Comparison of ENCODE assay signal across 25 cellular contexts in genomic region chr2:204386668-204387067, GRCh38.
DNase-seq lines count a peak whose midpoint lies in the region; ATAC-seq and TF ChIP-seq lines count a peak whose summit lies in the region.
"Had no signal": no experiment of that assay in that cellular context is flagged by ENCODE, and none has a peak within 500 bp of the region (broad histone marks: within the 10 kb centered on the region; RNA-seq: fewer than 3 reads in every experiment).

No MANE protein-coding gene starts in this region.

- H3F3A ChIP-seq in PC-3 (ENCODE audit: low read length, unreplicated experiment): no peaks in the 10 kb centered on the region

- H3K9me2 ChIP-seq in PC-3 (replicated peaks; ENCODE audit: low read length): no peaks in the 10 kb centered on the region

- DNase-seq in PC-3: peak; percentile 94
- DNase-seq in epithelial cell of esophagus (ENCODE audit: low read depth): peak; percentile 15
- DNase-seq in stimulated activated CD4-positive, alpha-beta T cell treated with anti-CD3 and anti-CD28 coated beads, Interleukin-2, amount 100 ng/mL, for 48 hours: no peak
- no peak for DNase-seq in naive thymus-derived CD8-positive, alpha-beta T cell
- no peak for DNase-seq in stimulated activated naive CD8-positive, alpha-beta T cell treated with anti-CD3 and anti-CD28 coated beads, Interleukin-15, amount 100 ng/mL, for 72 hours
- DNase-seq in GM03348 (ENCODE audit: low spot score): no peak
- DNase-seq: 8988T; ACHN; BE2C; C1 segment of cervical spinal cord; CD4-positive, alpha-beta memory T cell; CD4-positive, CD25-positive, alpha-beta regulatory T cell; CD8-positive, alpha-beta memory T cell; COR-L47; DMS 273 treated with DMSO at 0.1 percent for 48 hours; DMS153; DMS53; DMS79; DND-41; EL; GDM1 had no signal

- no peaks in the 10 kb centered on the region for H3K4me1 Mint-ChIP-seq in naive thymus-derived CD8-positive, alpha-beta T cell
- H3K4me1 Mint-ChIP-seq in stimulated activated naive CD8-positive, alpha-beta T cell treated with anti-CD3 and anti-CD28 coated beads, Interleukin-15, amount 100 ng/mL, for 72 hours: no peaks in the 10 kb centered on the region
- H3K4me1 Mint-ChIP-seq: CD14-positive monocyte; CD4-positive, alpha-beta memory T cell; CD4-positive, CD25-positive, alpha-beta regulatory T cell; CD8-positive, alpha-beta memory T cell had no signal

- peak overlapping the region; percentile 48 for H3K4me2 ChIP-seq in PC-3 (ENCODE audit: low read length)
- H3K4me2 ChIP-seq: BLaER1 had no signal

- no peaks in the 10 kb centered on the region for H4K20me1 ChIP-seq in PC-3 (ENCODE audit: low read length)
- H4K20me1 ChIP-seq: BLaER1 had no signal

- no peak overlapping the region for H3K27ac ChIP-seq in HEK293 (ENCODE audit: extremely low read depth, low read depth, low read length)
- peak overlapping the region; percentile 30 for H3K27ac ChIP-seq in PC-3 (ENCODE audit: low read length)
- H3K27ac ChIP-seq: BLaER1 had no signal

- no peak overlapping the region for H3K9ac ChIP-seq in PC-3 (ENCODE audit: low read length)
- H3K9ac ChIP-seq: BLaER1 had no signal

- BruUV-seq in PC-3 (replicated peaks; lab: Mats Ljungman, UMichigan): no TSS peak

- H3K27me3 Mint-ChIP-seq in naive thymus-derived CD8-positive, alpha-beta T cell: peaks cover 3 to 21% (median 12%) of the 10 kb centered on the region in 5 donors
- H3K27me3 Mint-ChIP-seq in stimulated activated naive CD8-positive, alpha-beta T cell treated with anti-CD3 and anti-CD28 coated beads, Interleukin-15, amount 100 ng/mL, for 72 hours: peaks cover 21% of the 10 kb centered on the region

- H3K4me3 Mint-ChIP-seq in naive thymus-derived CD8-positive, alpha-beta T cell: no peak overlapping the region
- no peak overlapping the region for H3K4me3 Mint-ChIP-seq in stimulated activated naive CD8-positive, alpha-beta T cell treated with anti-CD3 and anti-CD28 coated beads, Interleukin-15, amount 100 ng/mL, for 72 hours
- H3K4me3 Mint-ChIP-seq: CD14-positive monocyte; CD4-positive, alpha-beta memory T cell; CD4-positive, CD25-positive, alpha-beta regulatory T cell; CD8-positive, alpha-beta memory T cell had no signal

- no peaks in the 10 kb centered on the region for H3K36me3 Mint-ChIP-seq in naive thymus-derived CD8-positive, alpha-beta T cell
- H3K36me3 Mint-ChIP-seq: CD14-positive monocyte; CD4-positive, alpha-beta memory T cell; CD4-positive, CD25-positive, alpha-beta regulatory T cell; CD8-positive, alpha-beta memory T cell had no signal

- no peaks in the 10 kb centered on the region for H3K9me3 ChIP-seq in HEK293 (ENCODE audit: control insufficient read depth, insufficient read depth, low read depth, low read length)
- no peaks in the 10 kb centered on the region for H3K9me3 ChIP-seq in PC-3 (ENCODE audit: low read length)
- H3K9me3 ChIP-seq: BE2C, BLaER1 had no signal

- H3K36me3 ChIP-seq in HEK293 (ENCODE audit: control insufficient read depth in 2 of 2, insufficient read depth in 1 of 2, low read length in 2 of 2) (no peaks in the 10 kb centered on the region), PC-3 (ENCODE audit: low read depth, low read length) (no peaks in the 10 kb centered on the region)
- H3K36me3 ChIP-seq: BE2C, BLaER1 had no signal

- no peak for TF ChIP-seq CTCF in HEK293 (tag by site-specific recombination; IDR thresholded peaks at IDR 0.05)
- no peak for TF ChIP-seq CTCF in PC-3 (conservative IDR thresholded peaks at IDR 0.05; ENCODE audit: low read depth, low read length)
- no peak for TF ChIP-seq CTCF in epithelial cell of esophagus (IDR thresholded peaks at IDR 0.05; ENCODE audit: insufficient read depth, low read depth, low read length, missing control alignments)

- ATAC-seq in PC-3: peak; percentile 67
- peak; percentile 53 for ATAC-seq in esophagus mucosa
- no peak for ATAC-seq in naive thymus-derived CD8-positive, alpha-beta T cell
- ATAC-seq in stimulated activated naive CD8-positive, alpha-beta T cell treated with anti-CD3 and anti-CD28 coated beads, Interleukin-15, amount 100 ng/mL, for 72 hours: no peak

- H3K9me3 Mint-ChIP-seq in naive thymus-derived CD8-positive, alpha-beta T cell: peaks cover 0 to 14% (median 0%) of the 10 kb centered on the region in 9 donors
- H3K9me3 Mint-ChIP-seq in stimulated activated naive CD8-positive, alpha-beta T cell treated with anti-CD3 and anti-CD28 coated beads, Interleukin-15, amount 100 ng/mL, for 72 hours: no peaks in the 10 kb centered on the region

- no peak overlapping the region for H2AFZ ChIP-seq in PC-3 (ENCODE audit: low read length)

- POLR2A ChIA-PET in HEK293 (lab: Yijun Ruan, JAX) (no interaction called here), PC-3 (lab: Charles Lee; ENCODE audit: unreplicated experiment) (no interaction called here)
- POLR2A ChIA-PET in naive thymus-derived CD8-positive, alpha-beta T cell (lab: Charles Lee): no interaction called here

- no peak overlapping the region for H3K27ac Mint-ChIP-seq in naive thymus-derived CD8-positive, alpha-beta T cell
- H3K27ac Mint-ChIP-seq in stimulated activated naive CD8-positive, alpha-beta T cell treated with anti-CD3 and anti-CD28 coated beads, Interleukin-15, amount 100 ng/mL, for 72 hours: no peak overlapping the region
- H3K27ac Mint-ChIP-seq: CD14-positive monocyte; CD4-positive, alpha-beta memory T cell; CD8-positive, alpha-beta memory T cell had no signal

- intact Hi-C loops in PC-3 (cut with micrococcal nuclease): loop anchor here (1.0 kb wide), 1 partner anchor 46 kb away; no protein-coding TSS in a partner anchor

- H3K4me3 ChIP-seq in HEK293 (ENCODE audit: low read depth, low read length) (no peak overlapping the region), PC-3 (ENCODE audit: low read length) (no peak overlapping the region), epithelial cell of esophagus (ENCODE audit: low read length) (no peak overlapping the region)
- H3K4me3 ChIP-seq: BLaER1 had no signal

- H3K27me3 ChIP-seq in PC-3 (ENCODE audit: low read length): no peaks in the 10 kb centered on the region
- H3K27me3 ChIP-seq: BE2C, BLaER1 had no signal

- H3K79me2 ChIP-seq in PC-3 (ENCODE audit: low read length): no peaks in the 10 kb centered on the region

- CTCF ChIA-PET in HEK293 (lab: Yijun Ruan, JAX) (no interaction called here), PC-3 (lab: Charles Lee) (no interaction called here)

- H3K4me1 ChIP-seq in HEK293 (ENCODE audit: control insufficient read depth, insufficient read depth, low read length) (no peaks in the 10 kb centered on the region), PC-3 (ENCODE audit: insufficient read depth, low read length) (peaks cover 12% of the 10 kb centered on the region)
- H3K4me1 ChIP-seq: BE2C, BLaER1 had no signal

TF ChIP-seq in HEK293, 187 proteins besides CTCF, POLR2A, EP300 and RAD21:
- TF ChIP-seq ZNF621 (tag by site-specific recombination; IDR thresholded peaks at IDR 0.05) (no peak), SP3 (tag by site-specific recombination; IDR thresholded peaks at IDR 0.05) (no peak), ZNF10 (tag by site-specific recombination; IDR thresholded peaks at IDR 0.05) (0 out of 2 replicates have a peak, but pooled peaks have one; percentile 54)

Comparison
In these comparisons a context has a peak if more than half of its experiments do, and no peak if none do; other contexts are left out.
1. ATAC-seq: peak in PC-3 (single experiment) and esophagus mucosa (single experiment); none in naive thymus-derived CD8-positive, alpha-beta T cell (0 of 2) and stimulated activated naive CD8-positive, alpha-beta T cell treated with anti-CD3 and anti-CD28 coated beads, Interleukin-15, amount 100 ng/mL, for 72 hours (single experiment).
2. DNase-seq: peak in PC-3 (single experiment) and epithelial cell of esophagus (single experiment); none in stimulated activated CD4-positive, alpha-beta T cell treated with anti-CD3 and anti-CD28 coated beads, Interleukin-2, amount 100 ng/mL, for 48 hours (0 of 2), naive thymus-derived CD8-positive, alpha-beta T cell (0 of 10), stimulated activated naive CD8-positive, alpha-beta T cell treated with anti-CD3 and anti-CD28 coated beads, Interleukin-15, amount 100 ng/mL, for 72 hours (0 of 2) and GM03348 (single experiment).